In genomic region chr3:14124223-14124614, GRCh38 we compare ENCODE assay signal across 8 cellular contexts. TPM values are rescaled to one million over a fixed set of nuclear protein-coding genes. Genes with fewer than 3 reads are reported as not detected.
DNase-seq lines count a peak whose midpoint lies in the region; ATAC-seq and TF ChIP-seq lines count a peak whose summit lies in the region.

No MANE protein-coding gene starts in this region.

- H3K9me3 Mint-ChIP-seq in activated CD4-positive, alpha-beta T cell treated with anti-CD3 and anti-CD28 coated beads, Interleukin-2, amount 10 ng/mL, durations not matched to agents 7 days and 5 days, result no peaks in the 10 kb centered on the region
- no peaks in the 10 kb centered on the region for H3K9me3 Mint-ChIP-seq in memory B cell

- peaks cover 40% of the 10 kb centered on the region for H3K36me3 Mint-ChIP-seq in activated CD4-positive, alpha-beta T cell treated with anti-CD3 and anti-CD28 coated beads, Interleukin-2, amount 10 ng/mL, durations not matched to agents 7 days and 5 days (ENCODE audit: low read depth)
- H3K36me3 Mint-ChIP-seq in memory B cell, result peaks cover 24% of the 10 kb centered on the region

- H3K27me3 Mint-ChIP-seq in activated CD4-positive, alpha-beta T cell treated with anti-CD3 and anti-CD28 coated beads, Interleukin-2, amount 10 ng/mL, durations not matched to agents 7 days and 5 days, result no peaks in the 10 kb centered on the region
- H3K27me3 Mint-ChIP-seq in memory B cell, result no peaks in the 10 kb centered on the region

- peak overlapping the region; percentile 98 for H3K4me3 ChIP-seq in NB4 (ENCODE audit: low read depth, low read length)

- H3K27ac Mint-ChIP-seq in activated CD4-positive, alpha-beta T cell treated with anti-CD3 and anti-CD28 coated beads, Interleukin-2, amount 10 ng/mL, durations not matched to agents 7 days and 5 days, result peak overlapping the region; percentile 93
- H3K27ac Mint-ChIP-seq in memory B cell, result peak overlapping the region; percentile 95

- peak overlapping the region; percentile 95 for H3K4me3 Mint-ChIP-seq in activated CD4-positive, alpha-beta T cell treated with anti-CD3 and anti-CD28 coated beads, Interleukin-2, amount 10 ng/mL, durations not matched to agents 7 days and 5 days
- peak overlapping the region; percentile 95 for H3K4me3 Mint-ChIP-seq in memory B cell

- DNase-seq in DMS53 (lab: John Stamatoyannopoulos, UW), result peak; percentile 45
- DNase-seq in DMS53 treated with DMSO at 0.1 percent for 48 hours (lab: John Stamatoyannopoulos, UW; ENCODE audit: unreplicated experiment), result no peak
- DNase-seq in NB4 (ENCODE audit: low read depth), result peak; percentile 87
- DNase-seq in activated CD4-positive, alpha-beta T cell treated with anti-CD3 and anti-CD28 coated beads, Interleukin-2, amount 10 ng/mL, durations not matched to agents 7 days and 5 days, result peak; percentile 69
- peak; percentile 51 for DNase-seq in effector CD8-positive, alpha-beta T cell (lab: John Stamatoyannopoulos, UW)
- no peak for DNase-seq in memory B cell (ENCODE audit: low spot score in 2 of 2)
- DNase-seq in stimulated activated CD8-positive, alpha-beta memory T cell treated with anti-CD3 and anti-CD28 coated beads, Interleukin-4, amount 100 ng/mL, for 24 hours (ENCODE audit: low read depth), result peak; percentile 59

- ATAC-seq in HG02642 (IDR thresholded peaks at IDR 0.05; ENCODE audit: poor library complexity, unreplicated experiment), result peak; percentile 53
- ATAC-seq in memory B cell (ENCODE audit: low read depth), result peak; percentile 37

- TF ChIP-seq CTCF in NB4 (IDR thresholded peaks at IDR 0.05; ENCODE audit: low read depth, low read length), result no peak

- POLR2A ChIA-PET in activated CD4-positive, alpha-beta T cell treated with anti-CD3 and anti-CD28 coated beads, Interleukin-2, amount 10 ng/mL, durations not matched to agents 7 days and 5 days (lab: Charles Lee), result no interaction called here

- CTCF ChIA-PET in activated CD4-positive, alpha-beta T cell treated with anti-CD3 and anti-CD28 coated beads, Interleukin-2, amount 10 ng/mL, durations not matched to agents 7 days and 5 days (lab: Charles Lee), result interaction anchor here (0.8 to 3.5 kb wide), 11 partner anchors 9 to 707 kb away, joined by 3 to 17 read pairs (median 3); partner anchors contain the start of genes LSM3 and XPC

- peaks cover 69% of the 10 kb centered on the region for H3K4me1 Mint-ChIP-seq in activated CD4-positive, alpha-beta T cell treated with anti-CD3 and anti-CD28 coated beads, Interleukin-2, amount 10 ng/mL, durations not matched to agents 7 days and 5 days
- peaks cover 49% of the 10 kb centered on the region for H3K4me1 Mint-ChIP-seq in memory B cell

- TF ChIP-seq POLR2A in NB4 (IDR thresholded peaks at IDR 0.05; ENCODE audit: extremely low read depth, insufficient read length), result peak; percentile 10

RNA-seq across cellular contexts. Expression of gene CHCHD4, which starts 0.5 kb away (rescaled TPM):
- 10 to 100 TPM; 12.7 to 13.2 TPM for total RNA-seq in activated CD4-positive, alpha-beta T cell treated with anti-CD3 and anti-CD28 coated beads, Interleukin-2, amount 10 ng/mL, durations not matched to agents 7 days and 5 days

RNA-seq across cellular contexts. Expression of gene TMEM43, which starts 0.6 kb away (rescaled TPM):
- 10 to 100 TPM; 40.4 to 42.0 TPM for total RNA-seq in activated CD4-positive, alpha-beta T cell treated with anti-CD3 and anti-CD28 coated beads, Interleukin-2, amount 10 ng/mL, durations not matched to agents 7 days and 5 days

RNA-seq across cellular contexts. Expression of gene XPC, which starts 54.2 kb away (rescaled TPM):
- 10 to 100 TPM; 41.1 to 43.0 TPM for total RNA-seq in activated CD4-positive, alpha-beta T cell treated with anti-CD3 and anti-CD28 coated beads, Interleukin-2, amount 10 ng/mL, durations not matched to agents 7 days and 5 days

RNA-seq across cellular contexts. Expression of gene LSM3, which starts 54.4 kb away (rescaled TPM):
- total RNA-seq in activated CD4-positive, alpha-beta T cell treated with anti-CD3 and anti-CD28 coated beads, Interleukin-2, amount 10 ng/mL, durations not matched to agents 7 days and 5 days, result 10 to 100 TPM; 16.1 to 18.6 TPM

Comparison
In these comparisons a context has a peak if more than half of its experiments do, and no peak if none do; other contexts are left out.
1. DNase-seq: peak in DMS53 (single experiment), NB4 (single experiment), activated CD4-positive, alpha-beta T cell treated with anti-CD3 and anti-CD28 coated beads, Interleukin-2, amount 10 ng/mL, durations not matched to agents 7 days and 5 days (single experiment), effector CD8-positive, alpha-beta T cell (single experiment) and stimulated activated CD8-positive, alpha-beta memory T cell treated with anti-CD3 and anti-CD28 coated beads, Interleukin-4, amount 100 ng/mL, for 24 hours (single experiment); none in DMS53 treated with DMSO at 0.1 percent for 48 hours (single experiment) and memory B cell (0 of 2).